In genomic region chr18:44465337-44465736, GRCh38 we compare ENCODE assay signal across 28 cellular contexts.
A peak's percentile ranks its signal among the peaks of the same experiment; 100 is the strongest.
DNase-seq lines count a peak whose midpoint lies in the region; FAIRE-seq and TF ChIP-seq lines count a peak whose summit lies in the region.
"Had no signal": no experiment of that assay in that cellular context is flagged by ENCODE, and none has a peak within 500 bp of the region (broad histone marks: within the 10 kb centered on the region; RNA-seq: fewer than 3 reads in every experiment).

No MANE protein-coding gene starts in this region.

- FAIRE-seq in GM12891 (lab: Jason Lieb, UNC) = no peak

- no peak for TF ChIP-seq CTCF in neural crest cell (conservative IDR thresholded peaks at IDR 0.05)

- no peaks in the 10 kb centered on the region for H3K27me3 Mint-ChIP-seq in neural crest cell (ENCODE audit: low read depth)
- H3K27me3 Mint-ChIP-seq: central memory CD8-positive, alpha-beta T cell; memory B cell; type B pancreatic cell had no signal

- H3K9me3 ChIP-seq in adipocyte (ENCODE audit: control insufficient read depth, low read length) = no peaks in the 10 kb centered on the region
- H3K9me3 ChIP-seq: body of pancreas, neutrophil, psoas muscle had no signal

- H3K36me3 ChIP-seq in adipocyte (ENCODE audit: control insufficient read depth, insufficient read depth, low read length, severe bottlenecking) = no peaks in the 10 kb centered on the region
- H3K36me3 ChIP-seq: neutrophil had no signal

- H3K27me3 ChIP-seq in adipocyte (replicated peaks; ENCODE audit: control insufficient read depth, insufficient read depth, low read length) = no peaks in the 10 kb centered on the region
- H3K27me3 ChIP-seq: body of pancreas, neutrophil had no signal

- peaks cover 20% of the 10 kb centered on the region for H3K4me1 ChIP-seq in adipocyte (ENCODE audit: control insufficient read depth, insufficient read depth, low read length)
- H3K4me1 ChIP-seq: body of pancreas, psoas muscle had no signal

- no peak for TF ChIP-seq POLR2A in GM12891 (IDR thresholded peaks at IDR 0.05; ENCODE audit: low read depth, low read length)

- peaks cover 7% of the 10 kb centered on the region for H3K36me3 Mint-ChIP-seq in neural crest cell (ENCODE audit: low read depth)
- H3K36me3 Mint-ChIP-seq: activated naive CD8-positive, alpha-beta T cell treated with anti-CD3 and anti-CD28 coated beads, Interleukin-2, amount 10 ng/mL, durations not matched to agents 7 days and 5 days; memory B cell; type B pancreatic cell; WTC11 had no signal

- peak overlapping the region; percentile 28 for H3K4me3 ChIP-seq in adipocyte (ENCODE audit: low read length)
- H3K4me3 ChIP-seq: body of pancreas, GM23248, psoas muscle had no signal

- DNase-seq in adipocyte (ENCODE audit: low read depth) (peak; percentile 2), fibroblast of peridontal ligament (ENCODE audit: extremely low read depth) (peak; percentile 82), neural crest cell (ENCODE audit: low read depth, low spot score) (no peak), NCI-H2196 (lab: John Stamatoyannopoulos, UW; ENCODE audit: unreplicated experiment) (no peak), NCI-H187 treated with DMSO at 0.1 percent for 48 hours (lab: John Stamatoyannopoulos, UW) (no peak), GM12891 (ENCODE audit: insufficient read length, low spot score) (no peak), NCI-H1105 treated with DMSO at 0.1 percent for 48 hours (lab: John Stamatoyannopoulos, UW) (no peak)
- DNase-seq: activated CD4-positive, alpha-beta T cell treated with anti-CD3 and anti-CD28 coated beads, Interleukin-2, amount 50 U/mL, for 1 hour; activated gamma-delta T cell treated with Interleukin-2 at 50 U/mL for 16 hours; activated naive CD8-positive, alpha-beta T cell treated with anti-CD3 and anti-CD28 coated beads, Interleukin-2, amount 10 ng/mL, durations not matched to agents 7 days and 5 days; activated T-cell treated with anti-CD3 and anti-CD28 coated beads, Interleukin-2, amount 50 U/mL, for 4 hours; body of pancreas; DMS153; GM23248; Kasumi-1; MV-4-11; NCI-H146; NCI-H446 treated with DMSO at 0.1 percent for 48 hours; psoas muscle; RPMI8226; stimulated activated CD4-positive, alpha-beta T cell treated with anti-CD3 and anti-CD28 coated beads, Interleukin-15, amount 100 ng/mL, for 24 hours; stimulated activated CD4-positive, alpha-beta T cell treated with anti-CD3 and anti-CD28 coated beads, Interleukin-4, amount 100 ng/mL, for 4 hours; T-helper 1 cell had no signal

- H3K4me1 Mint-ChIP-seq in neural crest cell = peaks cover 47% of the 10 kb centered on the region
- H3K4me1 Mint-ChIP-seq: activated naive CD8-positive, alpha-beta T cell treated with anti-CD3 and anti-CD28 coated beads, Interleukin-2, amount 10 ng/mL, durations not matched to agents 7 days and 5 days; central memory CD8-positive, alpha-beta T cell; WTC11 had no signal

- no peak overlapping the region for H3K4me3 Mint-ChIP-seq in neural crest cell
- H3K4me3 Mint-ChIP-seq: activated naive CD8-positive, alpha-beta T cell treated with anti-CD3 and anti-CD28 coated beads, Interleukin-2, amount 10 ng/mL, durations not matched to agents 7 days and 5 days; activated T-cell treated with anti-CD3 and anti-CD28 coated beads, Interleukin-2, amount 50 U/mL, for 4 hours; central memory CD8-positive, alpha-beta T cell; memory B cell; type B pancreatic cell; WTC11 had no signal

- H3K9ac ChIP-seq in adipocyte (ENCODE audit: low read length) = no peak overlapping the region
- H3K9ac ChIP-seq: GM23248 had no signal

- peak overlapping the region; percentile 91 for H3K27ac Mint-ChIP-seq in neural crest cell (ENCODE audit: unreplicated experiment)
- H3K27ac Mint-ChIP-seq: activated naive CD8-positive, alpha-beta T cell treated with anti-CD3 and anti-CD28 coated beads, Interleukin-2, amount 10 ng/mL, durations not matched to agents 7 days and 5 days; memory B cell; WTC11 had no signal

- peaks cover 7% of the 10 kb centered on the region for H3K9me3 Mint-ChIP-seq in neural crest cell
- H3K9me3 Mint-ChIP-seq: activated naive CD8-positive, alpha-beta T cell treated with anti-CD3 and anti-CD28 coated beads, Interleukin-2, amount 10 ng/mL, durations not matched to agents 7 days and 5 days; memory B cell; type B pancreatic cell; WTC11 had no signal

TF ChIP-seq in GM12891, 5 proteins besides CTCF, POLR2A, EP300 and RAD21:
- TF ChIP-seq POU2F2 (IDR thresholded peaks at IDR 0.05; ENCODE audit: low read depth, low read length) = no peak
- no peak for TF ChIP-seq POLR2AphosphoS5 (IDR thresholded peaks at IDR 0.05; ENCODE audit: low read depth, low read length)
- TF ChIP-seq PAX5 (IDR thresholded peaks at IDR 0.05; ENCODE audit: insufficient read depth, low read length, severe bottlenecking) = no peak
- TF ChIP-seq TAF1 (IDR thresholded peaks at IDR 0.05; ENCODE audit: low read depth, low read length) = no peak
- TF ChIP-seq SPI1 (IDR thresholded peaks at IDR 0.05; ENCODE audit: low read depth, low read length) = no peak
TF ChIP-seq in GM12891: peak in this region for 0.

Comparison
In these comparisons a context has a peak if more than half of its experiments do, and no peak if none do; other contexts are left out.
1. DNase-seq: peak in adipocyte (single experiment) and fibroblast of peridontal ligament (single experiment); none in neural crest cell (single experiment), NCI-H2196 (single experiment), NCI-H187 treated with DMSO at 0.1 percent for 48 hours (single experiment), GM12891 (single experiment) and NCI-H1105 treated with DMSO at 0.1 percent for 48 hours (single experiment).